Comparison of ENCODE assay signal across 2 cellular contexts in the genomic region with DNA sequence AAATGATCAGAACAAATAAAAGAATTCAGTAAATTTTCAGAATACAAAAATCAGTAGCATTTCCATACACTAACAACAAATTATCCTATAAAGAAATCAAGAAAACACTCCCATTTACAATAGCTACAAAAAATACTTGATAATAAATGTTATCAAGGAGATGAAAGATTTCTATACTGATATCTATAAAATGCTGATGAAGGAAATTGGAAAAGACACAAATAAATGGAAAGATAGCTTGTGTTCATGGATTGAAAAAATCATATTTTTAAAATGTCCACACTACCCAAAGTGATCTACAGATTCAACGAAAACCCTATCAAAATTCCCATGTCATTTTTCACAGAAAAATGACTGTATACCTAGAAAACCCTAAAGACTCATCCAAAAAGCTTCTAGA.
TF ChIP-seq lines count a peak whose summit lies in the region.

No MANE protein-coding gene starts in this region.

TF ChIP-seq in HepG2, 621 proteins besides CTCF, POLR2A, EP300 and RAD21:
- TF ChIP-seq, protein P1, sequence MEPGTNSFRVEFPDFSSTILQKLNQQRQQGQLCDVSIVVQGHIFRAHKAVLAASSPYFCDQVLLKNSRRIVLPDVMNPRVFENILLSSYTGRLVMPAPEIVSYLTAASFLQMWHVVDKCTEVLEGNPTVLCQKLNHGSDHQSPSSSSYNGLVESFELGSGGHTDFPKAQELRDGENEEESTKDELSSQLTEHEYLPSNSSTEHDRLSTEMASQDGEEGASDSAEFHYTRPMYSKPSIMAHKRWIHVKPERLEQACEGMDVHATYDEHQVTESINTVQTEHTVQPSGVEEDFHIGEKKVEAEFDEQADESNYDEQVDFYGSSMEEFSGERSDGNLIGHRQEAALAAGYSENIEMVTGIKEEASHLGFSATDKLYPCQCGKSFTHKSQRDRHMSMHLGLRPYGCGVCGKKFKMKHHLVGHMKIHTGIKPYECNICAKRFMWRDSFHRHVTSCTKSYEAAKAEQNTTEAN (CRISPR knock-in tag; conservative IDR thresholded peaks at IDR 0.05), result no peak
- TF ChIP-seq MAFK (conservative IDR thresholded peaks at IDR 0.05 in 1 of 2, IDR thresholded peaks at IDR 0.05 in 1 of 2; ENCODE audit: low read length in 2 of 2) (peak; percentile 30 to 37; a peak in 2 of 4 replicates), ZEB1 (IDR thresholded peaks at IDR 0.05; ENCODE audit: insufficient replicate concordance, low read depth) (no peak)

TF ChIP-seq in K562, 482 proteins besides CTCF, POLR2A, EP300 and RAD21:
- TF ChIP-seq, protein P2, sequence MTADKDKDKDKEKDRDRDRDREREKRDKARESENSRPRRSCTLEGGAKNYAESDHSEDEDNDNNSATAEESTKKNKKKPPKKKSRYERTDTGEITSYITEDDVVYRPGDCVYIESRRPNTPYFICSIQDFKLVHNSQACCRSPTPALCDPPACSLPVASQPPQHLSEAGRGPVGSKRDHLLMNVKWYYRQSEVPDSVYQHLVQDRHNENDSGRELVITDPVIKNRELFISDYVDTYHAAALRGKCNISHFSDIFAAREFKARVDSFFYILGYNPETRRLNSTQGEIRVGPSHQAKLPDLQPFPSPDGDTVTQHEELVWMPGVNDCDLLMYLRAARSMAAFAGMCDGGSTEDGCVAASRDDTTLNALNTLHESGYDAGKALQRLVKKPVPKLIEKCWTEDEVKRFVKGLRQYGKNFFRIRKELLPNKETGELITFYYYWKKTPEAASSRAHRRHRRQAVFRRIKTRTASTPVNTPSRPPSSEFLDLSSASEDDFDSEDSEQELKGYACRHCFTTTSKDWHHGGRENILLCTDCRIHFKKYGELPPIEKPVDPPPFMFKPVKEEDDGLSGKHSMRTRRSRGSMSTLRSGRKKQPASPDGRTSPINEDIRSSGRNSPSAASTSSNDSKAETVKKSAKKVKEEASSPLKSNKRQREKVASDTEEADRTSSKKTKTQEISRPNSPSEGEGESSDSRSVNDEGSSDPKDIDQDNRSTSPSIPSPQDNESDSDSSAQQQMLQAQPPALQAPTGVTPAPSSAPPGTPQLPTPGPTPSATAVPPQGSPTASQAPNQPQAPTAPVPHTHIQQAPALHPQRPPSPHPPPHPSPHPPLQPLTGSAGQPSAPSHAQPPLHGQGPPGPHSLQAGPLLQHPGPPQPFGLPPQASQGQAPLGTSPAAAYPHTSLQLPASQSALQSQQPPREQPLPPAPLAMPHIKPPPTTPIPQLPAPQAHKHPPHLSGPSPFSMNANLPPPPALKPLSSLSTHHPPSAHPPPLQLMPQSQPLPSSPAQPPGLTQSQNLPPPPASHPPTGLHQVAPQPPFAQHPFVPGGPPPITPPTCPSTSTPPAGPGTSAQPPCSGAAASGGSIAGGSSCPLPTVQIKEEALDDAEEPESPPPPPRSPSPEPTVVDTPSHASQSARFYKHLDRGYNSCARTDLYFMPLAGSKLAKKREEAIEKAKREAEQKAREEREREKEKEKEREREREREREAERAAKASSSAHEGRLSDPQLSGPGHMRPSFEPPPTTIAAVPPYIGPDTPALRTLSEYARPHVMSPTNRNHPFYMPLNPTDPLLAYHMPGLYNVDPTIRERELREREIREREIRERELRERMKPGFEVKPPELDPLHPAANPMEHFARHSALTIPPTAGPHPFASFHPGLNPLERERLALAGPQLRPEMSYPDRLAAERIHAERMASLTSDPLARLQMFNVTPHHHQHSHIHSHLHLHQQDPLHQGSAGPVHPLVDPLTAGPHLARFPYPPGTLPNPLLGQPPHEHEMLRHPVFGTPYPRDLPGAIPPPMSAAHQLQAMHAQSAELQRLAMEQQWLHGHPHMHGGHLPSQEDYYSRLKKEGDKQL (CRISPR knock-in tag; IDR thresholded peaks at IDR 0.05; ENCODE audit: borderline replicate concordance), result no peak
- TF ChIP-seq C11orf30 (IDR thresholded peaks at IDR 0.05; ENCODE audit: low read depth) (0 out of 2 replicates have a peak, but pooled peaks have one; percentile 35), ZNF316 (IDR thresholded peaks at IDR 0.05) (peak; percentile 68)
